ENCODE assay signal across 28 cellular contexts in genomic region chr20:48843125-48843806, GRCh38. TPM values are rescaled to one million over a fixed set of nuclear protein-coding genes. Genes with fewer than 3 reads are reported as not detected.
DNase-seq lines count a peak whose midpoint lies in the region; ATAC-seq and TF ChIP-seq lines count a peak whose summit lies in the region.
"Had no signal": no experiment of that assay in that cellular context is flagged by ENCODE, and none has a peak within 500 bp of the region (broad histone marks: within the 10 kb centered on the region; RNA-seq: fewer than 3 reads in every experiment).

No MANE protein-coding gene starts in this region.

- H3K9ac ChIP-seq in IMR-90 (ENCODE audit: low read depth, low read length) = no peak overlapping the region

- DNase-seq in NOMO-1 treated with DMSO at 0.1 percent for 48 hours (lab: John Stamatoyannopoulos, UW; ENCODE audit: unreplicated experiment) (peak; percentile 21), NOMO-1 treated with dmso at 0.1 percent for 144 hours (lab: John Stamatoyannopoulos, UW; ENCODE audit: unreplicated experiment) (no peak), IMR-90 (no peak), SK-MEL-5 (ENCODE audit: low read depth, low spot score) (peak; percentile 46), iris pigment epithelial cell (ENCODE audit: low read depth) (peak; percentile 27), posterior vena cava (ENCODE audit: low spot score) (no peak)
- no peak for DNase-seq in naive thymus-derived CD4-positive, alpha-beta T cell
- DNase-seq: activated CD4-positive, alpha-beta T cell treated with anti-CD3 and anti-CD28 coated beads for 1 hour; activated T-cell treated with anti-CD3 and anti-CD28 coated beads, Interleukin-2, amount 50 U/mL, for 24 hours; COR-L47; effector CD8-positive, alpha-beta T cell; erythroblast; foreskin fibroblast; immature natural killer cell; KG1; left lung; naive B cell; NCI-H1092; NCI-H187 treated with DMSO at 0.1 percent for 48 hours; NCI-H2227 treated with DMSO at 0.1 percent for 48 hours; NCI-H748 treated with DMSO at 0.1 percent for 48 hours; nucleus accumbens; SHP77 treated with DMSO at 0.1 percent for 48 hours; small intestine; stimulated activated CD4-positive, alpha-beta T cell treated with anti-CD3 and anti-CD28 coated beads, Interleukin-1b, Interleukin-23, amount 100 ng/mL, for 48 hours; T-helper 1 cell; upper lobe of right lung had no signal

- no peak overlapping the region for H3K18ac ChIP-seq in IMR-90 (ENCODE audit: low read depth, low read length)

- no peak overlapping the region for H3K14ac ChIP-seq in IMR-90 (replicated peaks; ENCODE audit: low read depth, low read length)

- no peak overlapping the region for H3K27ac ChIP-seq in IMR-90 (ENCODE audit: insufficient read depth, low read length)
- no peak overlapping the region for H3K27ac ChIP-seq in naive thymus-derived CD4-positive, alpha-beta T cell (ENCODE audit: low read depth, low read length)
- H3K27ac ChIP-seq: left lung, upper lobe of right lung had no signal

- H2AFZ ChIP-seq in IMR-90 (replicated peaks; ENCODE audit: low read length, poor library complexity) = no peak overlapping the region

- no peak overlapping the region for H2AK5ac ChIP-seq in IMR-90 (ENCODE audit: low read depth, low read length)

- no peak overlapping the region for H3K4ac ChIP-seq in IMR-90 (ENCODE audit: low read depth, low read length)

- peaks cover 0 to 4% (median 0%) of the 10 kb centered on the region in 11 donors for H3K9me3 Mint-ChIP-seq in naive thymus-derived CD4-positive, alpha-beta T cell
- H3K9me3 Mint-ChIP-seq: activated T-cell treated with anti-CD3 and anti-CD28 coated beads, Interleukin-2, amount 50 U/mL, for 24 hours; immature natural killer cell; naive B cell had no signal

- H2BK5ac ChIP-seq in IMR-90 (ENCODE audit: low read depth, low read length, poor library complexity, severe bottlenecking) = no peak overlapping the region

- no peak overlapping the region for H4K8ac ChIP-seq in IMR-90 (ENCODE audit: low read depth in 2 of 2, low read length in 2 of 2)

- dilution Hi-C loops in IMR-90 (cut with HindIII; ENCODE audit: low sequenced_read_pairs, unreplicated experiment) = no loop called here

- H2BK20ac ChIP-seq in IMR-90 (ENCODE audit: low read depth, low read length) = no peak overlapping the region

- 0 out of 2 replicates have a peak, but pooled peaks cover 4% of the 10 kb centered on the region for H3K9me1 ChIP-seq in IMR-90 (ENCODE audit: insufficient read depth, low read length)

- no peak overlapping the region for H3K4me3 ChIP-seq in IMR-90 (ENCODE audit: insufficient read depth, low read depth, low read length)
- no peak overlapping the region for H3K4me3 ChIP-seq in naive thymus-derived CD4-positive, alpha-beta T cell (ENCODE audit: low read length)
- H3K4me3 ChIP-seq: left lung, upper lobe of right lung had no signal

- no peak overlapping the region for H2AK9ac ChIP-seq in IMR-90 (replicated peaks; ENCODE audit: low read depth, low read length, poor library complexity)

- H3K36me3 Mint-ChIP-seq in naive thymus-derived CD4-positive, alpha-beta T cell = no peaks in the 10 kb centered on the region
- H3K36me3 Mint-ChIP-seq: immature natural killer cell, naive B cell had no signal

- no peak overlapping the region for H3K23ac ChIP-seq in IMR-90 (ENCODE audit: low read depth, low read length)

- TF ChIP-seq CTCF in IMR-90 (conservative IDR thresholded peaks at IDR 0.05; ENCODE audit: low read depth, low read length) = no peak

- WGBS in IMR-90 (ENCODE audit: extremely low coverage in 2 of 2, insufficient read length in 1 of 2), 2 experiments = 100% methylated on average over 1 of the region's 5 CpGs; no CpG with 5 or more reads in 1 of the 2 experiments

- no peak for TF ChIP-seq RAD21 in IMR-90 (IDR thresholded peaks at IDR 0.05; ENCODE audit: low read length)

- H3K56ac ChIP-seq in IMR-90 (ENCODE audit: extremely low read depth, insufficient read depth, low read length) = no peak overlapping the region

- H4K91ac ChIP-seq in IMR-90 (ENCODE audit: insufficient read depth, low read depth, low read length) = no peak overlapping the region

- no peak overlapping the region for H2BK15ac ChIP-seq in IMR-90 (ENCODE audit: low read depth, low read length)

- H3K4me1 ChIP-seq in IMR-90 (ENCODE audit: control insufficient read depth, insufficient read depth, low read length) = peaks cover 3% of the 10 kb centered on the region
- no peaks in the 10 kb centered on the region for H3K4me1 ChIP-seq in naive thymus-derived CD4-positive, alpha-beta T cell (ENCODE audit: control insufficient read depth in 2 of 2, insufficient read depth in 2 of 2, low read length in 2 of 2)
- H3K4me1 ChIP-seq: upper lobe of right lung had no signal

- no peak overlapping the region for H3K27ac Mint-ChIP-seq in naive thymus-derived CD4-positive, alpha-beta T cell
- H3K27ac Mint-ChIP-seq: activated T-cell treated with anti-CD3 and anti-CD28 coated beads, Interleukin-2, amount 50 U/mL, for 24 hours; immature natural killer cell had no signal

- H3K4me2 ChIP-seq in IMR-90 (ENCODE audit: low read depth, low read length) = no peak overlapping the region

- H3K9me3 ChIP-seq in IMR-90 (ENCODE audit: control insufficient read depth, insufficient read depth, low read length) = no peaks in the 10 kb centered on the region
- H3K9me3 ChIP-seq in naive thymus-derived CD4-positive, alpha-beta T cell (ENCODE audit: control insufficient read depth in 2 of 3, low read length in 3 of 3) = no peaks in the 10 kb centered on the region
- H3K9me3 ChIP-seq: left lung, upper lobe of right lung had no signal

- intact Hi-C loops in IMR-90 (cut with micrococcal nuclease) (loop anchor here (5.0 kb wide), 1 partner anchor 54 kb away; no protein-coding TSS in a partner anchor), posterior vena cava (cut with DNase I) (loop anchor here in 1 of 2 donors (5.0 kb wide), 1 partner anchor 1331 kb away; no protein-coding TSS in a partner anchor)
- intact Hi-C loops in naive thymus-derived CD4-positive, alpha-beta T cell (cut with micrococcal nuclease) = no loop called here

- in situ Hi-C loops in IMR-90 (cut with MboI; ENCODE audit: low sequenced_read_pairs) = no loop called here
- in situ Hi-C loops in SK-MEL-5 (cut with HindIII; ENCODE audit: low pct_unique_long_range_greater_than_20kb, low sequenced_read_pairs) = no loop called here

- no peak overlapping the region for H4K5ac ChIP-seq in IMR-90 (ENCODE audit: low read depth, low read length)

- POLR2A ChIA-PET in IMR-90 (lab: Charles Lee; ENCODE audit: unreplicated experiment) = no interaction called here
- POLR2A ChIA-PET in naive thymus-derived CD4-positive, alpha-beta T cell (lab: Charles Lee) = no interaction called here

- CTCF ChIA-PET in IMR-90 (lab: Yijun Ruan, JAX) = no interaction called here
- CTCF ChIA-PET in naive thymus-derived CD4-positive, alpha-beta T cell (lab: Charles Lee) = no interaction called here

- H4K20me1 ChIP-seq in IMR-90 (ENCODE audit: insufficient read depth, low read length) = no peaks in the 10 kb centered on the region

- no peak overlapping the region for H3K4me3 Mint-ChIP-seq in naive thymus-derived CD4-positive, alpha-beta T cell
- H3K4me3 Mint-ChIP-seq: activated T-cell treated with anti-CD3 and anti-CD28 coated beads, Interleukin-2, amount 50 U/mL, for 24 hours; immature natural killer cell had no signal

- peaks cover 0 to 19% (median 0%) of the 10 kb centered on the region in 5 donors for H3K27me3 Mint-ChIP-seq in naive thymus-derived CD4-positive, alpha-beta T cell
- H3K27me3 Mint-ChIP-seq: activated T-cell treated with anti-CD3 and anti-CD28 coated beads, Interleukin-2, amount 50 U/mL, for 24 hours; naive B cell had no signal

- TF ChIP-seq POLR2A in IMR-90 (IDR thresholded peaks at IDR 0.05; ENCODE audit: low read depth, low read length) = no peak

- H3K79me1 ChIP-seq in IMR-90 (ENCODE audit: low read depth in 1 of 2, low read length in 2 of 2) = no peaks in the 10 kb centered on the region

- H3K36me3 ChIP-seq in IMR-90 (ENCODE audit: control insufficient read depth, insufficient read depth, low read length) = no peaks in the 10 kb centered on the region
- no peaks in the 10 kb centered on the region for H3K36me3 ChIP-seq in naive thymus-derived CD4-positive, alpha-beta T cell (ENCODE audit: control insufficient read depth in 2 of 3, insufficient read depth in 3 of 3, low read length in 3 of 3)
- H3K36me3 ChIP-seq: left lung, upper lobe of right lung had no signal

- no peak overlapping the region for H2BK120ac ChIP-seq in IMR-90 (ENCODE audit: low read depth, low read length)

- no peaks in the 10 kb centered on the region for H3K27me3 ChIP-seq in IMR-90 (ENCODE audit: control insufficient read depth, insufficient read depth, low read length)
- H3K27me3 ChIP-seq in naive thymus-derived CD4-positive, alpha-beta T cell (ENCODE audit: control insufficient read depth in 2 of 2, insufficient read depth in 2 of 2, low read length in 2 of 2) = no peaks in the 10 kb centered on the region
- H3K27me3 ChIP-seq: upper lobe of right lung had no signal

- peaks cover 0 to 10% (median 0%) of the 10 kb centered on the region in 7 donors for H3K4me1 Mint-ChIP-seq in naive thymus-derived CD4-positive, alpha-beta T cell
- H3K4me1 Mint-ChIP-seq: immature natural killer cell had no signal

- ATAC-seq in IMR-90 (ENCODE audit: low read depth) (no peak), GM21786 (IDR thresholded peaks at IDR 0.05; ENCODE audit: unreplicated experiment) (no peak)
- no peak for ATAC-seq in naive thymus-derived CD4-positive, alpha-beta T cell
- ATAC-seq: left lung, upper lobe of right lung had no signal

- no TSS peak for BruUV-seq in IMR-90 (replicated peaks; lab: Mats Ljungman, UMichigan)

TF ChIP-seq in IMR-90, 13 proteins besides CTCF, POLR2A, EP300 and RAD21 (continues in another document):
- TF ChIP-seq FOS (IDR thresholded peaks at IDR 0.05; ENCODE audit: low read depth, low read length) (no peak), USF2 (IDR thresholded peaks at IDR 0.05; ENCODE audit: low read depth, low read length) (peak; percentile 29; the same call in 1 of the 2 replicates)

RNA-seq across cellular contexts. Expression of gene PREX1, which starts 15.5 kb away (rescaled TPM):
- 0.56 and 0.72 TPM in 2 replicates for total RNA-seq in IMR-90 (2012; rRNA removed)
- 0.67 and 0.69 TPM in 2 replicates for polyA plus RNA-seq in IMR-90 (2012; rRNA removed)
- 0.58 and 0.84 TPM in 2 replicates for polyA plus RNA-seq in IMR-90 (2012; cell fraction: cytosol; rRNA removed)
- 0.75 and 1.5 TPM in 2 replicates for polyA plus RNA-seq in IMR-90 (2012; cell fraction: nucleus; rRNA removed; ENCODE audit: low replicate concordance)
- total RNA-seq in SK-MEL-5 (2014; rRNA removed; shearing (Covaris generic)) = 10.0 and 11.0 TPM in 2 replicates
- polyA plus RNA-seq in SK-MEL-5 (2015; cell fraction: cytosol; rRNA removed) = 12.9 and 15.5 TPM in 2 replicates
- 11.2 and 13.6 TPM in 2 replicates for polyA plus RNA-seq in SK-MEL-5 (2015; cell fraction: nucleus; rRNA removed)
- total RNA-seq in posterior vena cava = 10 to 100 TPM; 16.9 to 22.0 TPM
- 100 to 1,000 TPM in 2 of 5 experiments, 10 to 100 TPM in 3; 42.0 to 143 (median 53.8) TPM for total RNA-seq in naive thymus-derived CD4-positive, alpha-beta T cell
- 1 to 10 TPM; 2.9 to 6.2 TPM for polyA plus RNA-seq in naive thymus-derived CD4-positive, alpha-beta T cell

Comparison
In these comparisons a context has a peak if more than half of its experiments do, and no peak if none do; other contexts are left out.
1. DNase-seq: peak in NOMO-1 treated with DMSO at 0.1 percent for 48 hours (single experiment), SK-MEL-5 (single experiment) and iris pigment epithelial cell (single experiment); none in NOMO-1 treated with dmso at 0.1 percent for 144 hours (single experiment), IMR-90 (single experiment), posterior vena cava (single experiment) and naive thymus-derived CD4-positive, alpha-beta T cell (0 of 9).